8 cellular contexts compared by ENCODE assay signal in genomic region chr9:137421838-137422667, GRCh38. TPM values are rescaled to one million over a fixed set of nuclear protein-coding genes. Genes with fewer than 3 reads are reported as not detected.
DNase-seq lines count a peak whose midpoint lies in the region; ATAC-seq and TF ChIP-seq lines count a peak whose summit lies in the region.

No MANE protein-coding gene starts in this region.

- no peaks in the 10 kb centered on the region for H3K36me3 Mint-ChIP-seq in CD4-positive, alpha-beta memory T cell

- H4K20me1 ChIP-seq in neural cell (ENCODE audit: insufficient read depth): no peaks in the 10 kb centered on the region

- intact Hi-C loops in CD4-positive, alpha-beta memory T cell (cut with micrococcal nuclease): loop anchor here (1.0 to 10.0 kb wide), 3 partner anchors 35 to 133 kb away; partner anchors contain the start of genes MRPL41, NSMF and PNPLA7
- intact Hi-C loops in dorsolateral prefrontal cortex (cut with DNase I): no loop called here

- CTCF ChIA-PET in CD4-positive, alpha-beta memory T cell (lab: Charles Lee; ENCODE audit: partially characterized antibody): interaction anchor here (0.9 kb wide), 1 partner anchor 41 kb away, joined by 3 read pairs; no protein-coding TSS in a partner anchor

- no peaks in the 10 kb centered on the region for H3F3A ChIP-seq in neural cell (ENCODE audit: insufficient read depth, low read length, poor library complexity, severe bottlenecking)

- peak overlapping the region; percentile 43 for H3K27ac ChIP-seq in CD4-positive, alpha-beta memory T cell (ENCODE audit: low read depth, low read length)
- H3K27ac ChIP-seq in dorsolateral prefrontal cortex: peak overlapping the region in 54 of 59 donors; percentile 2 to 94 (median 80)
- no peak overlapping the region for H3K27ac ChIP-seq in neural cell (ENCODE audit: low read length)

- DNase-seq in CD4-positive, alpha-beta memory T cell: no peak
- DNase-seq in NCI-H69 (lab: John Stamatoyannopoulos, UW) (peak; percentile 62), dorsolateral prefrontal cortex (peak in 1 of 10 donors; percentile 43), mesenteric fat pad (ENCODE audit: low spot score) (no peak), COLO668 (lab: John Stamatoyannopoulos, UW; ENCODE audit: unreplicated experiment) (no peak)

- peaks cover 16% of the 10 kb centered on the region for H3K79me2 ChIP-seq in neural cell (replicated peaks; ENCODE audit: insufficient read depth, low read length)

- peak overlapping the region; percentile 82 to 87 (median 85) for H3K4me3 Mint-ChIP-seq in CD4-positive, alpha-beta memory T cell

- H3K4me2 ChIP-seq in neural cell (ENCODE audit: low read length): peak overlapping the region; percentile 95

- no peaks in the 10 kb centered on the region for H3K27me3 ChIP-seq in CD4-positive, alpha-beta memory T cell (ENCODE audit: insufficient read depth, low read length)
- H3K27me3 ChIP-seq in dorsolateral prefrontal cortex (no peaks in the 10 kb centered on the region), neural cell (ENCODE audit: insufficient read depth, low read depth, low read length) (no peaks in the 10 kb centered on the region)

- H3K27ac Mint-ChIP-seq in CD4-positive, alpha-beta memory T cell: peak overlapping the region; percentile 48 to 80 (median 73)

- no peak for TF ChIP-seq EP300 in neural cell (conservative IDR thresholded peaks at IDR 0.05; ENCODE audit: poor library complexity, severe bottlenecking)

- H3K4me1 Mint-ChIP-seq in CD4-positive, alpha-beta memory T cell: peaks cover 5 to 21% (median 9%) of the 10 kb centered on the region in 4 donors

- no peaks in the 10 kb centered on the region for H3K27me3 Mint-ChIP-seq in CD4-positive, alpha-beta memory T cell

- H3K9ac ChIP-seq in neural cell (ENCODE audit: low read length): peak overlapping the region; percentile 70

- no peaks in the 10 kb centered on the region for H3K36me3 ChIP-seq in CD4-positive, alpha-beta memory T cell (ENCODE audit: insufficient read depth, low read length)
- no peaks in the 10 kb centered on the region for H3K36me3 ChIP-seq in neural cell (ENCODE audit: insufficient read depth, low read length)

- ATAC-seq in HG03565 (IDR thresholded peaks at IDR 0.05; ENCODE audit: unreplicated experiment) (no peak), HG03378 (IDR thresholded peaks at IDR 0.05; ENCODE audit: unreplicated experiment) (no peak)

- no peak for TF ChIP-seq RAD21 in neural cell (conservative IDR thresholded peaks at IDR 0.05)

- H3K9me2 ChIP-seq in neural cell (ENCODE audit: insufficient read depth, low read length): no peaks in the 10 kb centered on the region

- H3K9me3 ChIP-seq in CD4-positive, alpha-beta memory T cell (ENCODE audit: control insufficient read depth in 1 of 2, low read length in 2 of 2): no peaks in the 10 kb centered on the region
- H3K9me3 ChIP-seq in neural cell (ENCODE audit: low read length): no peaks in the 10 kb centered on the region

- no peaks in the 10 kb centered on the region for H3K9me3 Mint-ChIP-seq in CD4-positive, alpha-beta memory T cell

- peak overlapping the region; percentile 63 for H2AFZ ChIP-seq in neural cell (ENCODE audit: low read depth, low read length)

- peaks cover 24% of the 10 kb centered on the region for H3K4me1 ChIP-seq in CD4-positive, alpha-beta memory T cell (ENCODE audit: insufficient read depth, low read length)

- TF ChIP-seq CTCF in dorsolateral prefrontal cortex (IDR thresholded peaks at IDR 0.05 in 54 of 56, conservative IDR thresholded peaks at IDR 0.05 in 2 of 56; ENCODE audit: low read depth in 1 of 56, partially characterized antibody in 56 of 56) (no peak), neural cell (IDR thresholded peaks at IDR 0.05; ENCODE audit: poor library complexity, severe bottlenecking) (no peak)

- peak overlapping the region; percentile 57 for H3K4me3 ChIP-seq in CD4-positive, alpha-beta memory T cell (ENCODE audit: low read length in 2 of 2)
- H3K4me3 ChIP-seq in dorsolateral prefrontal cortex (peak overlapping the region; percentile 64 to 98 (median 87)), neural cell (ENCODE audit: low read length) (peak overlapping the region; percentile 82)

- POLR2A ChIA-PET in CD4-positive, alpha-beta memory T cell (lab: Charles Lee; ENCODE audit: partially characterized antibody): interaction anchor here (0.7 to 1.7 kb wide), 17 partner anchors 10 to 705 kb away, joined by 3 to 14 read pairs (median 4); partner anchors contain the start of genes ENTPD8, MRPL41, NELFB and NSMF

TF ChIP-seq in neural cell, 6 proteins besides CTCF, POLR2A, EP300 and RAD21:
- TF ChIP-seq SMC3 (conservative IDR thresholded peaks at IDR 0.05; ENCODE audit: poor library complexity) (no peak), EZH2 (IDR thresholded peaks at IDR 0.05; ENCODE audit: borderline replicate concordance, insufficient read depth, low read length, poor library complexity, severe bottlenecking) (no peak), TAF1 (IDR thresholded peaks at IDR 0.05; ENCODE audit: low read depth) (no peak), MXI1 (conservative IDR thresholded peaks at IDR 0.05; ENCODE audit: poor library complexity, severe bottlenecking) (no peak), POLR2AphosphoS5 (IDR thresholded peaks at IDR 0.05) (no peak)
- TF ChIP-seq, protein P1, sequence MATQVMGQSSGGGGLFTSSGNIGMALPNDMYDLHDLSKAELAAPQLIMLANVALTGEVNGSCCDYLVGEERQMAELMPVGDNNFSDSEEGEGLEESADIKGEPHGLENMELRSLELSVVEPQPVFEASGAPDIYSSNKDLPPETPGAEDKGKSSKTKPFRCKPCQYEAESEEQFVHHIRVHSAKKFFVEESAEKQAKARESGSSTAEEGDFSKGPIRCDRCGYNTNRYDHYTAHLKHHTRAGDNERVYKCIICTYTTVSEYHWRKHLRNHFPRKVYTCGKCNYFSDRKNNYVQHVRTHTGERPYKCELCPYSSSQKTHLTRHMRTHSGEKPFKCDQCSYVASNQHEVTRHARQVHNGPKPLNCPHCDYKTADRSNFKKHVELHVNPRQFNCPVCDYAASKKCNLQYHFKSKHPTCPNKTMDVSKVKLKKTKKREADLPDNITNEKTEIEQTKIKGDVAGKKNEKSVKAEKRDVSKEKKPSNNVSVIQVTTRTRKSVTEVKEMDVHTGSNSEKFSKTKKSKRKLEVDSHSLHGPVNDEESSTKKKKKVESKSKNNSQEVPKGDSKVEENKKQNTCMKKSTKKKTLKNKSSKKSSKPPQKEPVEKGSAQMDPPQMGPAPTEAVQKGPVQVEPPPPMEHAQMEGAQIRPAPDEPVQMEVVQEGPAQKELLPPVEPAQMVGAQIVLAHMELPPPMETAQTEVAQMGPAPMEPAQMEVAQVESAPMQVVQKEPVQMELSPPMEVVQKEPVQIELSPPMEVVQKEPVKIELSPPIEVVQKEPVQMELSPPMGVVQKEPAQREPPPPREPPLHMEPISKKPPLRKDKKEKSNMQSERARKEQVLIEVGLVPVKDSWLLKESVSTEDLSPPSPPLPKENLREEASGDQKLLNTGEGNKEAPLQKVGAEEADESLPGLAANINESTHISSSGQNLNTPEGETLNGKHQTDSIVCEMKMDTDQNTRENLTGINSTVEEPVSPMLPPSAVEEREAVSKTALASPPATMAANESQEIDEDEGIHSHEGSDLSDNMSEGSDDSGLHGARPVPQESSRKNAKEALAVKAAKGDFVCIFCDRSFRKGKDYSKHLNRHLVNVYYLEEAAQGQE (IDR thresholded peaks at IDR 0.05; ENCODE audit: borderline replicate concordance): no peak

RNA-seq across cellular contexts. Expression of gene EXD3, which starts 0.9 kb away (rescaled TPM):
- 10 to 100 TPM; 21.4 to 21.9 TPM for total RNA-seq in CD4-positive, alpha-beta memory T cell
- polyA plus RNA-seq in CD4-positive, alpha-beta memory T cell: 1 to 10 TPM; 2.5 to 7.1 TPM
- 10 to 100 TPM; 22.2 to 94.1 (median 36.5) TPM for total RNA-seq in dorsolateral prefrontal cortex
- 32.9 and 51.3 TPM in 2 replicates for polyA plus RNA-seq in neural cell
- polyA minus RNA-seq in neural cell: 10.4 and 11.0 TPM in 2 replicates
- 14.9 TPM for total RNA-seq in mesenteric fat pad

RNA-seq across cellular contexts. Expression of gene NOXA1, which starts 1.1 kb away (rescaled TPM):
- 1 to 10 TPM; 4.5 to 5.6 TPM for total RNA-seq in CD4-positive, alpha-beta memory T cell
- under 1 TPM; 0.29 to 1.00 TPM for polyA plus RNA-seq in CD4-positive, alpha-beta memory T cell
- total RNA-seq in dorsolateral prefrontal cortex (10 to 100 TPM in 110 of 120 experiments, 1 to 10 TPM in 10; 7.0 to 34.3 (median 16.0) TPM), mesenteric fat pad (3.2 TPM)
- 1.7 and 3.4 TPM in 2 replicates for polyA plus RNA-seq in neural cell
- polyA minus RNA-seq in neural cell: 0.58 and 0.73 TPM in 2 replicates

RNA-seq across cellular contexts. Expression of gene ENTPD8, which starts 19.1 kb away (rescaled TPM):
- total RNA-seq in CD4-positive, alpha-beta memory T cell: not detected
- not detected for polyA plus RNA-seq in CD4-positive, alpha-beta memory T cell
- total RNA-seq in dorsolateral prefrontal cortex: under 1 TPM in 5 of 120 experiments, not detected in 115; 0.18 to 0.43 (median 0.25) TPM
- polyA plus RNA-seq in neural cell: not detected in 2 replicates
- not detected in 2 replicates for polyA minus RNA-seq in neural cell
- not detected for total RNA-seq in mesenteric fat pad

RNA-seq across cellular contexts. Expression of gene NSMF, which starts 37.1 kb away (rescaled TPM):
- total RNA-seq in CD4-positive, alpha-beta memory T cell: 10 to 100 TPM; 18.3 to 20.9 TPM
- 10 to 100 TPM in 1 of 2 donors, 1 to 10 TPM in 1; 3.8 to 10.6 TPM for polyA plus RNA-seq in CD4-positive, alpha-beta memory T cell
- 100 to 1,000 TPM; 113 to 445 (median 234) TPM for total RNA-seq in dorsolateral prefrontal cortex
- 51.2 and 57.5 TPM in 2 replicates for polyA plus RNA-seq in neural cell
- 41.3 and 49.9 TPM in 2 replicates for polyA minus RNA-seq in neural cell
- 37.4 TPM for total RNA-seq in mesenteric fat pad
